In the genomic region with DNA sequence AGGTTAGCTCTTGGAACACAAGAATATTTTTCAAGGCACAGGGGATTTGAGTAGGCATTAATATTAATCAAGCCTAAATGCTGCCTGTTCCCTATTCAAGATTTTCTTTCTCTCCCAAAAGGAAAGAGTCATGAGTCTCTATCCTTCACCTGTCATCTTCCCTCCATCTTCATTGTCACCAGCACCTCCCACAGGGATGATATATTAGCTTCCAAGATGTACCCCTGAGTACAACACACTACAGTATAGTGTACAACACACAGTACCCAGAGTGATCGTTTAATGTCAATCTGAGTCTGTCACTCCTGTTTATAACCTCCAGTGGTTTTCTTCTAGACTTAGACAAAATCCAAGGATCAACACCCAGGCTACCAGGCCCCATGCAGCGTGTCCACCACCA, we compare ENCODE assay signal across 19 cellular contexts. TPM values are rescaled to one million over a fixed set of nuclear protein-coding genes. Genes with fewer than 3 reads are reported as not detected.
DNase-seq lines count a peak whose midpoint lies in the region; ATAC-seq and TF ChIP-seq lines count a peak whose summit lies in the region.
"Had no signal": no experiment of that assay in that cellular context is flagged by ENCODE, and none has a peak within 500 bp of the region (broad histone marks: within the 10 kb centered on the region; RNA-seq: fewer than 3 reads in every experiment).

No MANE protein-coding gene starts in this region.

- intact Hi-C loops in esophagus muscularis mucosa (cut with DNase I) = no loop called here

- no peaks in the 10 kb centered on the region for H3F3A ChIP-seq in neural cell (ENCODE audit: insufficient read depth, low read length, poor library complexity, severe bottlenecking)

- H3K36me3 ChIP-seq in esophagus muscularis mucosa (no peaks in the 10 kb centered on the region), neural cell (ENCODE audit: insufficient read depth, low read length) (peaks cover 3% of the 10 kb centered on the region)
- H3K36me3 ChIP-seq: BLaER1 had no signal

- no peaks in the 10 kb centered on the region for H3K9me2 ChIP-seq in neural cell (ENCODE audit: insufficient read depth, low read length)

- no peak for ATAC-seq in HG03460 (IDR thresholded peaks at IDR 0.05; ENCODE audit: unreplicated experiment)
- ATAC-seq: HCT116, HepG2 had no signal

- H3K27me3 ChIP-seq in esophagus muscularis mucosa = no peaks in the 10 kb centered on the region
- no peaks in the 10 kb centered on the region for H3K27me3 ChIP-seq in neural cell (ENCODE audit: insufficient read depth, low read depth, low read length)
- H3K27me3 ChIP-seq: BLaER1 had no signal

- H3K27me3 Mint-ChIP-seq in nephron progenitor cell (ENCODE audit: low read depth, poor library complexity) = no peaks in the 10 kb centered on the region
- H3K27me3 Mint-ChIP-seq: CD4-positive, alpha-beta memory T cell had no signal

- no peak overlapping the region for H3K27ac Mint-ChIP-seq in nephron progenitor cell
- H3K27ac Mint-ChIP-seq: CD14-positive monocyte; CD4-positive, alpha-beta memory T cell; HFFc6 had no signal

- peaks cover 51 to 90% (median 87%) of the 10 kb centered on the region in 4 donors for H3K4me1 ChIP-seq in esophagus muscularis mucosa

- no peak overlapping the region for H3K4me3 ChIP-seq in esophagus muscularis mucosa
- H3K4me3 ChIP-seq in neural cell (ENCODE audit: low read length) = no peak overlapping the region
- H3K4me3 ChIP-seq: BLaER1 had no signal

- H2AFZ ChIP-seq in neural cell (ENCODE audit: low read depth, low read length) = no peak overlapping the region

- no peak overlapping the region for H3K4me3 Mint-ChIP-seq in nephron progenitor cell
- H3K4me3 Mint-ChIP-seq: CD14-positive monocyte; CD4-positive, alpha-beta memory T cell; HFFc6 had no signal

- peaks cover 35% of the 10 kb centered on the region for H3K79me2 ChIP-seq in neural cell (replicated peaks; ENCODE audit: insufficient read depth, low read length)

- H3K9me3 Mint-ChIP-seq in nephron progenitor cell = no peaks in the 10 kb centered on the region

- DNase-seq in esophagus muscularis mucosa (ENCODE audit: extremely low spot score) = no peak
- DNase-seq in nephron progenitor cell = no peak
- no peak for DNase-seq in anterior cingulate cortex (lab: John Stamatoyannopoulos, UW)
- DNase-seq: 8988T; CD4-positive, alpha-beta memory T cell; DMS153; DMS79; GF-D8; GOT3; H7; HFFc6 had no signal

- no peaks in the 10 kb centered on the region for H3K36me3 Mint-ChIP-seq in nephron progenitor cell (ENCODE audit: low read depth)
- H3K36me3 Mint-ChIP-seq: CD14-positive monocyte; CD4-positive, alpha-beta memory T cell had no signal

- no peak overlapping the region for H3K4me2 ChIP-seq in neural cell (ENCODE audit: low read length)

- TF ChIP-seq EP300 in esophagus muscularis mucosa (IDR thresholded peaks at IDR 0.05) = no peak
- peak; percentile 68 for TF ChIP-seq EP300 in neural cell (conservative IDR thresholded peaks at IDR 0.05; ENCODE audit: poor library complexity, severe bottlenecking)

- no peak overlapping the region for H3K9ac ChIP-seq in neural cell (ENCODE audit: low read length)
- H3K9ac ChIP-seq: BLaER1 had no signal

- H3K4me1 Mint-ChIP-seq in nephron progenitor cell = peaks cover 5% of the 10 kb centered on the region
- H3K4me1 Mint-ChIP-seq: CD14-positive monocyte; CD4-positive, alpha-beta memory T cell had no signal

- no peak for TF ChIP-seq POLR2A in esophagus muscularis mucosa (IDR thresholded peaks at IDR 0.05; ENCODE audit: low read depth)

- H3K27ac ChIP-seq in angular gyrus (ENCODE audit: low read depth, low read length) = peak overlapping the region; percentile 13
- H3K27ac ChIP-seq in esophagus muscularis mucosa (replicated peaks in 1 of 4) = peak overlapping the region in 3 of 4 donors; percentile 53 to 62 (median 57)
- no peak overlapping the region for H3K27ac ChIP-seq in neural cell (ENCODE audit: low read length)
- H3K27ac ChIP-seq in temporal lobe (ENCODE audit: low read depth, low read length) = peak overlapping the region; percentile 45
- H3K27ac ChIP-seq: BLaER1 had no signal

- H3K9me3 ChIP-seq in esophagus muscularis mucosa (no peaks in the 10 kb centered on the region), neural cell (ENCODE audit: low read length) (no peaks in the 10 kb centered on the region)
- H3K9me3 ChIP-seq: BLaER1 had no signal

- no peaks in the 10 kb centered on the region for H4K20me1 ChIP-seq in neural cell (ENCODE audit: insufficient read depth)
- H4K20me1 ChIP-seq: BLaER1 had no signal

- TF ChIP-seq CTCF in esophagus muscularis mucosa (IDR thresholded peaks at IDR 0.05) (no peak), neural cell (IDR thresholded peaks at IDR 0.05; ENCODE audit: poor library complexity, severe bottlenecking) (no peak), nephron progenitor cell (IDR thresholded peaks at IDR 0.05) (no peak)

- no peak for TF ChIP-seq RAD21 in neural cell (conservative IDR thresholded peaks at IDR 0.05)

- 95% methylated on average over 2 of the region's 2 CpGs for WGBS in esophagus muscularis mucosa

TF ChIP-seq in neural cell, 6 proteins besides CTCF, POLR2A, EP300 and RAD21:
- TF ChIP-seq REST (IDR thresholded peaks at IDR 0.05; ENCODE audit: borderline replicate concordance) (no peak), POLR2AphosphoS5 (IDR thresholded peaks at IDR 0.05) (peak; percentile 86)

RNA-seq across cellular contexts. Expression of gene FAM13C, which starts 50.1 kb away (rescaled TPM):
- total RNA-seq in esophagus muscularis mucosa = 10 to 100 TPM; 45.1 to 62.9 (median 53.1) TPM
- 89.3 and 92.7 TPM in 2 replicates for polyA plus RNA-seq in neural cell
- polyA minus RNA-seq in neural cell = 198 and 231 TPM in 2 replicates
- total RNA-seq in temporal lobe = 15.2 TPM
- total RNA-seq: CD4-positive, alpha-beta memory T cell; HFFc6 had no signal
- polyA plus RNA-seq: CD14-positive monocyte; CD4-positive, alpha-beta memory T cell had no signal
